Comparison of ENCODE assay signal across 23 cellular contexts in genomic region chr1:229275005-229275404, GRCh38.
"Had no signal": no experiment of that assay in that cellular context is flagged by ENCODE, and none has a peak within 500 bp of the region (broad histone marks: within the 10 kb centered on the region; RNA-seq: fewer than 3 reads in every experiment).

No MANE protein-coding gene starts in this region.

- H3K4me3 ChIP-seq: SK-N-MC had no signal

- DNase-seq: activated CD4-positive, alpha-beta memory T cell treated with anti-CD3 and anti-CD28 coated beads, Interleukin-2, amount 10 ng/mL, durations not matched to agents 7 days and 5 days; activated CD4-positive, alpha-beta T cell treated with anti-CD3 and anti-CD28 coated beads, Interleukin-2, amount 10 ng/mL, durations not matched to agents 7 days and 5 days; activated CD4-positive, CD25-positive, alpha-beta regulatory T cell; activated gamma-delta T cell treated with Interleukin-2 at 50 U/mL for 16 hours; activated naive CD4-positive, alpha-beta T cell treated with anti-CD3 and anti-CD28 coated beads, Interleukin-2, amount 10 ng/mL, durations not matched to agents 7 days and 5 days; activated naive CD8-positive, alpha-beta T cell treated with anti-CD3 and anti-CD28 coated beads for 36 hours; activated T-cell treated with anti-CD3 and anti-CD28 coated beads for 4 hours; activated T-cell treated with anti-CD3 and anti-CD28 coated beads, Interleukin-2, amount 50 U/mL, for 48 hours; NCI-H1092; NCI-H1417; NCI-H1930; NCI-H2171; NCI-H226; NCI-H526 treated with DMSO at 0.1 percent for 48 hours; NCI-H82; RPMI8226; T-cell; T-helper 2 cell; T1000 had no signal

- ATAC-seq: activated T-helper 17 cell treated with anti-CD3 and anti-CD28 coated beads, Interleukin-2, amount 50 U/mL, for 72 hours; Right ventricle myocardium inferior; T-cell had no signal

- FAIRE-seq: TTC549 had no signal

- H3K27ac ChIP-seq: SK-N-MC had no signal
